9 cellular contexts compared by ENCODE assay signal in the genomic region with DNA sequence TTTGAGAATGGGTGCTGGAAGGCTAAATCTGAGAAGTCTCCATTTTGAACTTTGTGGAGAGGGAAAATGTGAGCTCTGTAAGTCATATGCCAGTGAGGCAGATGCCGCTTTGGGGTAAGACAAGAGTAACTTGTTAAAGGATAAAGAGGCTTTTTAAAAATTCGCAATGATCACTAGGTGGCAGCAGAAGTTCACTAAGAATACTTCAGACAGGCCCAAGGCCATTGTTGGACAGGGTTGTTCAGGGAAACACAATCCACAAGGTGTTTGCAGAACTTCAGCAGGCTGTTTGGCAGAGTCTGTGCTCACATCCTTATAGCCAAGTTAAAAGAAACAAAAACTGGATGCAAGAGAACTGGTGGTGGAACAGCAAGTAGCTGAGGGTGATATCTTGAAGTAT. TPM values are rescaled to one million over a fixed set of nuclear protein-coding genes. Genes with fewer than 3 reads are reported as not detected.
DNase-seq lines count a peak whose midpoint lies in the region; ATAC-seq and TF ChIP-seq lines count a peak whose summit lies in the region.
"Had no signal": no experiment of that assay in that cellular context is flagged by ENCODE, and none has a peak within 500 bp of the region (broad histone marks: within the 10 kb centered on the region; RNA-seq: fewer than 3 reads in every experiment).

No MANE protein-coding gene starts in this region.

- no peaks in the 10 kb centered on the region for H3K79me2 ChIP-seq in SU-DHL-6 (ENCODE audit: insufficient read depth, low read length)

- POLR2A ChIA-PET in CD4-positive, alpha-beta memory T cell (lab: Charles Lee; ENCODE audit: partially characterized antibody) = no interaction called here

- DNase-seq in CD4-positive, alpha-beta memory T cell = peak in 4 of 5 donors; percentile 11 to 24 (median 16)
- DNase-seq in NCI-H1417 (lab: John Stamatoyannopoulos, UW) (peak; percentile 51 to 90 (median 62)), fibroblast of gingiva (ENCODE audit: low read depth) (peak; percentile 54)
- DNase-seq in effector memory CD4-positive, alpha-beta T cell = no peak
- no peak for DNase-seq in stimulated activated CD4-positive, alpha-beta T cell treated with anti-CD3 and anti-CD28 coated beads, Interleukin-12 subunit alpha, Interleukin-12 subunit beta, amount 100 ng/mL, for 4 hours

- H3F3A ChIP-seq in SU-DHL-6 (ENCODE audit: insufficient read depth) = no peaks in the 10 kb centered on the region

- no peak overlapping the region for H3K27ac Mint-ChIP-seq in CD4-positive, alpha-beta memory T cell
- H3K27ac Mint-ChIP-seq in nephron = no peak overlapping the region

- H3K9me3 Mint-ChIP-seq in CD4-positive, alpha-beta memory T cell = no peaks in the 10 kb centered on the region
- no peaks in the 10 kb centered on the region for H3K9me3 Mint-ChIP-seq in nephron

- intact Hi-C loops in CD4-positive, alpha-beta memory T cell (cut with micrococcal nuclease) = loop anchor here (5.0 kb wide), 2 partner anchors 118 to 1323 kb away; no protein-coding TSS in a partner anchor

- H3K27ac ChIP-seq in CD4-positive, alpha-beta memory T cell (ENCODE audit: low read depth, low read length) = no peak overlapping the region
- no peak overlapping the region for H3K27ac ChIP-seq in SU-DHL-6 (ENCODE audit: low read depth, low read length)
- no peak overlapping the region for H3K27ac ChIP-seq in effector memory CD4-positive, alpha-beta T cell (ENCODE audit: insufficient read depth, low read length, poor library complexity, severe bottlenecking)
- H3K27ac ChIP-seq: SJSA1 had no signal

- no peaks in the 10 kb centered on the region for H3K27me3 ChIP-seq in CD4-positive, alpha-beta memory T cell (ENCODE audit: insufficient read depth, low read length)
- H3K27me3 ChIP-seq in SU-DHL-6 (ENCODE audit: low read length) = no peaks in the 10 kb centered on the region
- no peaks in the 10 kb centered on the region for H3K27me3 ChIP-seq in effector memory CD4-positive, alpha-beta T cell (replicated peaks; ENCODE audit: control insufficient read depth, insufficient read depth, low read length, poor library complexity, severe bottlenecking)
- H3K27me3 ChIP-seq: SJSA1 had no signal

- H4K20me1 ChIP-seq in SU-DHL-6 (ENCODE audit: low read depth, low read length) = no peaks in the 10 kb centered on the region

- TF ChIP-seq CTCF in SU-DHL-6 (IDR thresholded peaks at IDR 0.05; ENCODE audit: insufficient read depth, low read length, poor library complexity, severe bottlenecking) (peak; percentile 12), nephron (IDR thresholded peaks at IDR 0.05; ENCODE audit: unreplicated experiment in 3 of 3) (peak; percentile 69 to 70 (median 69))

- no peak overlapping the region for H3K4me3 ChIP-seq in CD4-positive, alpha-beta memory T cell (ENCODE audit: low read length in 2 of 2)
- no peak overlapping the region for H3K4me3 ChIP-seq in SU-DHL-6 (ENCODE audit: insufficient read depth, low read length, poor library complexity, severe bottlenecking)
- H3K4me3 ChIP-seq in effector memory CD4-positive, alpha-beta T cell (ENCODE audit: insufficient read depth, low read depth, low read length, poor library complexity, severe bottlenecking) = no peak overlapping the region
- H3K4me3 ChIP-seq: SJSA1 had no signal

- H3K4me3 Mint-ChIP-seq in CD4-positive, alpha-beta memory T cell = no peak overlapping the region
- no peak overlapping the region for H3K4me3 Mint-ChIP-seq in nephron

- CTCF ChIA-PET in CD4-positive, alpha-beta memory T cell (lab: Charles Lee; ENCODE audit: partially characterized antibody) = interaction anchor here (0.9 to 1.9 kb wide), 6 partner anchors 10 to 1347 kb away, joined by 3 to 10 read pairs (median 4); no protein-coding TSS in a partner anchor

- peak; percentile 81 for ATAC-seq in GM18517 (IDR thresholded peaks at IDR 0.05; ENCODE audit: unreplicated experiment)

- H3K4me1 Mint-ChIP-seq in CD4-positive, alpha-beta memory T cell = no peaks in the 10 kb centered on the region
- peaks cover 16% of the 10 kb centered on the region for H3K4me1 Mint-ChIP-seq in nephron

- H3K9ac ChIP-seq in SU-DHL-6 (ENCODE audit: low read length) = no peak overlapping the region

- H3K36me3 Mint-ChIP-seq in CD4-positive, alpha-beta memory T cell = no peaks in the 10 kb centered on the region
- no peaks in the 10 kb centered on the region for H3K36me3 Mint-ChIP-seq in nephron (ENCODE audit: low read depth)

- no peaks in the 10 kb centered on the region for H3K36me3 ChIP-seq in CD4-positive, alpha-beta memory T cell (ENCODE audit: insufficient read depth, low read length)
- no peaks in the 10 kb centered on the region for H3K36me3 ChIP-seq in SU-DHL-6 (ENCODE audit: low read length)
- H3K36me3 ChIP-seq in effector memory CD4-positive, alpha-beta T cell (ENCODE audit: control insufficient read depth, insufficient read depth, low read length) = no peaks in the 10 kb centered on the region
- H3K36me3 ChIP-seq: SJSA1 had no signal

- no peak overlapping the region for H2AFZ ChIP-seq in SU-DHL-6 (ENCODE audit: low read depth, low read length, severe bottlenecking)

- peaks cover 3% of the 10 kb centered on the region in 2 donors for H3K27me3 Mint-ChIP-seq in CD4-positive, alpha-beta memory T cell
- H3K27me3 Mint-ChIP-seq in nephron (ENCODE audit: low read depth) = no peaks in the 10 kb centered on the region

- H3K4me2 ChIP-seq in SU-DHL-6 (ENCODE audit: low read depth, low read length, poor library complexity, severe bottlenecking) = no peak overlapping the region

- no peaks in the 10 kb centered on the region for H3K9me3 ChIP-seq in CD4-positive, alpha-beta memory T cell (ENCODE audit: control insufficient read depth in 1 of 2, low read length in 2 of 2)
- no peaks in the 10 kb centered on the region for H3K9me3 ChIP-seq in SU-DHL-6 (ENCODE audit: insufficient read depth, low read length)
- H3K9me3 ChIP-seq in effector memory CD4-positive, alpha-beta T cell (ENCODE audit: control insufficient read depth, low read length) = no peaks in the 10 kb centered on the region
- H3K9me3 ChIP-seq: SJSA1 had no signal

- no peaks in the 10 kb centered on the region for H3K9me2 ChIP-seq in SU-DHL-6 (replicated peaks; ENCODE audit: insufficient read depth, low read length)

- H3K4me1 ChIP-seq in CD4-positive, alpha-beta memory T cell (ENCODE audit: insufficient read depth, low read length) = no peaks in the 10 kb centered on the region
- H3K4me1 ChIP-seq in effector memory CD4-positive, alpha-beta T cell (ENCODE audit: control insufficient read depth, insufficient read depth, low read length, poor library complexity, severe bottlenecking) = no peaks in the 10 kb centered on the region
- H3K4me1 ChIP-seq: SJSA1 had no signal

RNA-seq across cellular contexts. Expression of a gene that starts 13.7 kb away (rescaled TPM):
- 10 to 100 TPM; 27.8 to 32.3 TPM for total RNA-seq in CD4-positive, alpha-beta memory T cell
- 1 to 10 TPM; 6.4 to 8.2 TPM for polyA plus RNA-seq in CD4-positive, alpha-beta memory T cell

RNA-seq across cellular contexts. Expression of a gene that starts 33.6 kb away (rescaled TPM):
- total RNA-seq in CD4-positive, alpha-beta memory T cell = not detected
- polyA plus RNA-seq in CD4-positive, alpha-beta memory T cell = not detected
- total RNA-seq: SJSA1 had no signal

RNA-seq across cellular contexts. Expression of a gene that starts 35.2 kb away (rescaled TPM):
- under 1 TPM in 1 of 2 experiments, not detected in 1; 0.15 TPM for total RNA-seq in CD4-positive, alpha-beta memory T cell
- polyA plus RNA-seq in CD4-positive, alpha-beta memory T cell = not detected
- total RNA-seq: SJSA1 had no signal

Comparison
In these comparisons a context has a peak if more than half of its experiments do, and no peak if none do; other contexts are left out.
1. DNase-seq: peak in CD4-positive, alpha-beta memory T cell (4 of 5), NCI-H1417 (3 of 3) and fibroblast of gingiva (single experiment); none in effector memory CD4-positive, alpha-beta T cell (0 of 3) and stimulated activated CD4-positive, alpha-beta T cell treated with anti-CD3 and anti-CD28 coated beads, Interleukin-12 subunit alpha, Interleukin-12 subunit beta, amount 100 ng/mL, for 4 hours (single experiment).